In genomic region chr6:159726918-159727716, GRCh38 we compare ENCODE assay signal across 8 cellular contexts. TPM values are rescaled to one million over a fixed set of nuclear protein-coding genes. Genes with fewer than 3 reads are reported as not detected.
DNase-seq lines count a peak whose midpoint lies in the region; ATAC-seq and TF ChIP-seq lines count a peak whose summit lies in the region.

TSS of gene WTAP (plus strand) at chr6:159727506. CDS start at chr6:159736266, 8,760 bp downstream.

- H3K9me3 ChIP-seq in cardiac muscle cell (ENCODE audit: low read depth) (no peaks in the 10 kb centered on the region), parathyroid adenoma (ENCODE audit: control insufficient read depth, low read length) (no peaks in the 10 kb centered on the region), tibial artery (no peaks in the 10 kb centered on the region)

- H3K27ac ChIP-seq in cardiac muscle cell: peak within 1 kb of the TSS; percentile 100
- peak within 1 kb of the TSS; percentile 94 for H3K27ac ChIP-seq in parathyroid adenoma
- H3K27ac ChIP-seq in tibial artery: peak within 1 kb of the TSS; percentile 99

- TF ChIP-seq CTCF in GM12875 (IDR thresholded peaks at IDR 0.05; ENCODE audit: borderline replicate concordance, insufficient read depth, low read depth, low read length) (no peak), cardiac muscle cell (IDR thresholded peaks at IDR 0.05; ENCODE audit: low read depth, low read length) (no peak), parathyroid adenoma (IDR thresholded peaks at IDR 0.05) (no peak), tibial artery (IDR thresholded peaks at IDR 0.05) (no peak)

- DNase-seq in NCI-H1417 (lab: John Stamatoyannopoulos, UW) (peak; percentile 94 to 99 (median 99)), SW 1271 (lab: John Stamatoyannopoulos, UW) (peak; percentile 80 to 94), cardiac muscle cell (ENCODE audit: low read depth in 1 of 2, low spot score in 1 of 2) (peak; percentile 95 to 97), tibial artery (peak; percentile 93 to 98)
- DNase-seq in activated naive CD8-positive, alpha-beta T cell treated with anti-CD3 and anti-CD28 coated beads, Interleukin-2, amount 50 U/mL, for 16 hours (ENCODE audit: low read depth, low spot score): peak; percentile 92

- peak within 1 kb of the TSS; percentile 93 for H2AFZ ChIP-seq in parathyroid adenoma

- H3K4me1 ChIP-seq in cardiac muscle cell (ENCODE audit: low read depth) (peaks cover 26% of the 10 kb centered on the region), parathyroid adenoma (peaks cover 8% of the 10 kb centered on the region), tibial artery (peaks cover 0 to 42% (median 22%) of the 10 kb centered on the region in 4 donors)

- H3K36me3 ChIP-seq in cardiac muscle cell: no peaks in the 10 kb centered on the region
- H3K36me3 ChIP-seq in parathyroid adenoma (ENCODE audit: control insufficient read depth, insufficient read depth, low read length): no peaks in the 10 kb centered on the region
- H3K36me3 ChIP-seq in tibial artery: no peaks in the 10 kb centered on the region

- H3K4me3 ChIP-seq in GM12875 (ENCODE audit: low read depth, low read length): peak within 1 kb of the TSS; percentile 76
- H3K4me3 ChIP-seq in cardiac muscle cell: peak within 1 kb of the TSS; percentile 69
- peak within 1 kb of the TSS; percentile 91 for H3K4me3 ChIP-seq in parathyroid adenoma (ENCODE audit: low read depth, low read length)
- H3K4me3 ChIP-seq in tibial artery: peak within 1 kb of the TSS; percentile 84 to 96

- peaks cover 55% of the 10 kb centered on the region for H3K79me2 ChIP-seq in parathyroid adenoma

- intact Hi-C loops in tibial artery (cut with DNase I; ENCODE audit: low total_unique reads): loop anchor here (2.0 to 5.0 kb wide), 3 partner anchors 34 to 62 kb away; partner anchors contain the start of genes ACAT2, SOD2 and TCP1

- peak; percentile 78 for ATAC-seq in HG02763 (IDR thresholded peaks at IDR 0.05; ENCODE audit: unreplicated experiment)

- peak within 1 kb of the TSS; percentile 79 for H3K4me2 ChIP-seq in parathyroid adenoma (ENCODE audit: low read length)

- H3K9ac ChIP-seq in parathyroid adenoma: peak within 1 kb of the TSS; percentile 92

- H3K27me3 ChIP-seq in cardiac muscle cell: no peaks in the 10 kb centered on the region
- no peaks in the 10 kb centered on the region for H3K27me3 ChIP-seq in parathyroid adenoma (ENCODE audit: control insufficient read depth, insufficient read depth, low read length)
- no peaks in the 10 kb centered on the region for H3K27me3 ChIP-seq in tibial artery

RNA-seq across cellular contexts. Expression of gene WTAP, which starts in this region (rescaled TPM):
- total RNA-seq in cardiac muscle cell: 56.9 and 64.2 TPM in 2 replicates
- polyA plus RNA-seq in cardiac muscle cell: 68.0 and 70.9 TPM in 2 replicates

Comparison
In these comparisons a context has a peak if more than half of its experiments do, and no peak if none do; other contexts are left out.
1. Peak in every context shown above with its lines: DNase-seq, ATAC-seq, H3K4me3 ChIP-seq and H3K27ac ChIP-seq.